In genomic region chrX:101749436-101749835, GRCh38 we compare ENCODE assay signal across 20 cellular contexts.
DNase-seq lines count a peak whose midpoint lies in the region; ATAC-seq and TF ChIP-seq lines count a peak whose summit lies in the region.
"Had no signal": no experiment of that assay in that cellular context is flagged by ENCODE, and none has a peak within 500 bp of the region (broad histone marks: within the 10 kb centered on the region; RNA-seq: fewer than 3 reads in every experiment).

No MANE protein-coding gene starts in this region.

- H3K4me3 Mint-ChIP-seq in MCF 10A (ENCODE audit: unreplicated experiment) = no peak overlapping the region
- H3K4me3 Mint-ChIP-seq: CD14-positive monocyte, IgD-negative memory B cell had no signal

- peaks cover 2% of the 10 kb centered on the region for H3K27me3 ChIP-seq in mammary epithelial cell (ENCODE audit: insufficient read depth, low read length)

- H3K9ac ChIP-seq in mammary epithelial cell (ENCODE audit: insufficient read depth, low read length) = no peak overlapping the region

- WGBS in mammary epithelial cell (ENCODE audit: low coverage, missing lambda C conversion rate) = 5% methylated on average over 3 of the region's 3 CpGs

- H3K4me1 ChIP-seq in mammary epithelial cell (ENCODE audit: insufficient read depth, low read length) = no peaks in the 10 kb centered on the region
- H3K4me1 ChIP-seq: Caco-2, HAP-1 had no signal

- H2AFZ ChIP-seq in mammary epithelial cell (ENCODE audit: low read depth, low read length) = no peak overlapping the region
- H2AFZ ChIP-seq: PC-9 had no signal

- POLR2A ChIA-PET in MCF 10A (lab: Yijun Ruan, JAX) = no interaction called here

- no peak for TF ChIP-seq CTCF in MCF 10A (IDR thresholded peaks at IDR 0.05; ENCODE audit: unreplicated experiment)
- no peak for TF ChIP-seq CTCF in mammary epithelial cell (conservative IDR thresholded peaks at IDR 0.05 in 1 of 2, IDR thresholded peaks at IDR 0.05 in 1 of 2; ENCODE audit: extremely low read depth in 1 of 2, insufficient read depth in 1 of 2, low read depth in 1 of 2, low read length in 2 of 2)
- no peak for TF ChIP-seq CTCF in GM20000 (IDR thresholded peaks at IDR 0.05; ENCODE audit: extremely low read depth, missing control alignments)

- intact Hi-C loops in MCF 10A (cut with micrococcal nuclease) (no loop called here), mammary epithelial cell (cut with micrococcal nuclease) (no loop called here)

- peaks cover 26% of the 10 kb centered on the region for H3K27me3 Mint-ChIP-seq in MCF 10A (ENCODE audit: insufficient read depth, unreplicated experiment)

- no peaks in the 10 kb centered on the region for H3K9me3 ChIP-seq in mammary epithelial cell (replicated peaks; ENCODE audit: insufficient read depth, low read length)
- H3K9me3 ChIP-seq: Caco-2, HAP-1 had no signal

- no peaks in the 10 kb centered on the region for H3K4me1 Mint-ChIP-seq in MCF 10A (ENCODE audit: insufficient read depth, unreplicated experiment)
- H3K4me1 Mint-ChIP-seq: CD14-positive monocyte, IgD-negative memory B cell had no signal

- peak; percentile 20 for DNase-seq in MCF 10A (ENCODE audit: unreplicated experiment)
- no peak for DNase-seq in mammary epithelial cell
- peak; percentile 11 for DNase-seq in M059J (ENCODE audit: low read depth)
- DNase-seq in dermis microvascular lymphatic vessel endothelial cell (ENCODE audit: low read depth in 2 of 2) = peak; percentile 27 to 42
- no peak for DNase-seq in GM20000 (ENCODE audit: low spot score)
- DNase-seq in mucosa of gallbladder (ENCODE audit: low spot score) = no peak
- DNase-seq: 8988T; Caco-2; DMS79; NCI-H1048; NCI-H345; NCI-H526 treated with DMSO at 0.1 percent for 48 hours; NK-92 treated with Interleukin-12 subunit alpha and Interleukin-12 subunit beta, amount 100 ng/mL, for 24 hours; PC-9 had no signal

- H3K4me3 ChIP-seq in mammary epithelial cell (replicated peaks in 1 of 3; ENCODE audit: insufficient read depth in 1 of 3, low read depth in 2 of 3, low read length in 3 of 3) = no peak overlapping the region
- H3K4me3 ChIP-seq: HAP-1, PC-9, SK-N-MC had no signal

- H3K36me3 ChIP-seq in mammary epithelial cell (ENCODE audit: insufficient read depth, low read length) = no peaks in the 10 kb centered on the region
- H3K36me3 ChIP-seq: HAP-1 had no signal

- no peak overlapping the region for H3K27ac Mint-ChIP-seq in MCF 10A (ENCODE audit: low read depth, unreplicated experiment)
- H3K27ac Mint-ChIP-seq: CD14-positive monocyte, IgD-negative memory B cell had no signal

- no peaks in the 10 kb centered on the region for H3K36me3 Mint-ChIP-seq in MCF 10A (ENCODE audit: insufficient read depth, unreplicated experiment)
- H3K36me3 Mint-ChIP-seq: CD14-positive monocyte, IgD-negative memory B cell had no signal

- no peak overlapping the region for H3K27ac ChIP-seq in mammary epithelial cell (ENCODE audit: insufficient read depth, low read depth, low read length)
- H3K27ac ChIP-seq: PC-9, SK-N-MC had no signal

- H3K4me2 ChIP-seq in mammary epithelial cell (ENCODE audit: insufficient read depth, low read depth, low read length) = no peak overlapping the region
- H3K4me2 ChIP-seq: PC-9 had no signal

- BruUV-seq in MCF 10A (replicated peaks; lab: Mats Ljungman, UMichigan) (no TSS peak), mammary epithelial cell (replicated peaks; lab: Mats Ljungman, UMichigan) (no TSS peak)

- dilution Hi-C loops in mammary epithelial cell (cut with HindIII; ENCODE audit: low sequenced_read_pairs) = no loop called here

- no peaks in the 10 kb centered on the region for H4K20me1 ChIP-seq in mammary epithelial cell (ENCODE audit: insufficient read depth, low read length)

- in situ Hi-C loops in mammary epithelial cell (cut with MboI; ENCODE audit: low sequenced_read_pairs in 2 of 2) = no loop called here

- peaks cover 10% of the 10 kb centered on the region for H3K9me3 Mint-ChIP-seq in MCF 10A (ENCODE audit: unreplicated experiment)

- no peak for ATAC-seq in GM18502 (IDR thresholded peaks at IDR 0.05; ENCODE audit: poor library complexity, unreplicated experiment)
- no peak for ATAC-seq in GM19397 (IDR thresholded peaks at IDR 0.05; ENCODE audit: unreplicated experiment)

- no peaks in the 10 kb centered on the region for H3K79me2 ChIP-seq in mammary epithelial cell (ENCODE audit: insufficient read depth, low read length)

- CTCF ChIA-PET in MCF 10A (lab: Yijun Ruan, JAX) = interaction anchor here (1.1 kb wide), 1 partner anchor 8 kb away, joined by 3 read pairs; no protein-coding TSS in a partner anchor
- CTCF ChIA-PET in mammary epithelial cell (lab: Charles Lee; ENCODE audit: low non-redundant PET) = no interaction called here

Comparison
In these comparisons a context has a peak if more than half of its experiments do, and no peak if none do; other contexts are left out.
1. DNase-seq: peak in MCF 10A (single experiment), M059J (single experiment) and dermis microvascular lymphatic vessel endothelial cell (2 of 2); none in mammary epithelial cell (single experiment), GM20000 (single experiment) and mucosa of gallbladder (single experiment).